In the genomic region with DNA sequence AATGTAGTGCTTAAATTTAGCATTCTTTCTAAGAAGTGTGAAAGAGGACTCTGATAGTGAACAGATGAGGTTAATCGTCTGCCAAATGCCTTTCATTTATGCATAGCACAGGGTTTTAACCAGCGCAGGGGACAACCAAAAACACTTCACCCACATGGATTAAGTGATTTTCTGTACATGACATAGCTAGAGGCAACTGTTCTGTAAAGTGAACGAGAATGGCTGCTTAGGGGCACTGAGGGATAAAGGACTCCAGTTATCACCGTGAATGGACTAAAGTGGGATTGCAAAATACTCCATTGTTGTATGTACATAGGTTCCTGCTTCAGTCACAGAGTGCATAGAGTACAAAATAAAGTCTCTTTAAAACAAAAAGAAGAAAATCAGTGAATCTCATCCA, we compare ENCODE assay signal across 21 cellular contexts.
"Had no signal": no experiment of that assay in that cellular context is flagged by ENCODE, and none has a peak within 500 bp of the region (broad histone marks: within the 10 kb centered on the region; RNA-seq: fewer than 3 reads in every experiment).

No MANE protein-coding gene starts in this region.

- H3K27ac ChIP-seq: colonic mucosa, sigmoid colon, tibial artery, VCaP had no signal

- DNase-seq: activated CD4-positive, alpha-beta T cell treated with anti-CD3 and anti-CD28 coated beads, Interleukin-2, amount 50 U/mL, for 1 hour; activated CD4-positive, CD25-positive, alpha-beta regulatory T cell treated with anti-CD3 and anti-CD28 coated beads, Interleukin-2, amount 50 U/mL, for 72 hours; activated CD8-positive, alpha-beta memory T cell treated with anti-CD3 and anti-CD28 coated beads for 24 hours; activated CD8-positive, alpha-beta memory T cell treated with anti-CD3 and anti-CD28 coated beads, Interleukin-2, amount 50 U/mL, for 48 hours; activated effector memory CD4-positive, alpha-beta T cell treated with Interleukin-2 at 50 U/mL for 16 hours; activated naive CD4-positive, alpha-beta T cell treated with anti-CD3 and anti-CD28 coated beads, Interleukin-2, amount 10 ng/mL, durations not matched to agents 7 days and 5 days; activated naive CD8-positive, alpha-beta T cell treated with anti-CD3 and anti-CD28 coated beads, Interleukin-2, amount 50 U/mL, for 24 hours; activated T-cell treated with anti-CD3 and anti-CD28 coated beads, Interleukin-2, amount 50 U/mL, for 48 hours; anterior cingulate cortex; colonic mucosa; kidney; mammary epithelial cell; occipital lobe; posterior cingulate gyrus; sigmoid colon; stimulated activated CD4-positive, alpha-beta T cell treated with anti-CD3 and anti-CD28 coated beads, Interleukin-1b, Interleukin-23, amount 100 ng/mL, for 48 hours; stimulated activated naive CD4-positive, alpha-beta T cell treated with Interleukin-2 at 50 U/mL for 16 hours; substantia nigra; tibial artery had no signal

- H3K27me3 ChIP-seq: colonic mucosa, sigmoid colon, tibial artery had no signal

- H3K4me1 ChIP-seq: colonic mucosa, tibial artery had no signal

- ATAC-seq: activated naive CD8-positive, alpha-beta T cell treated with anti-CD3 and anti-CD28 coated beads, Interleukin-2, amount 50 U/mL, for 24 hours; left lobe of liver had no signal

- H3K4me3 ChIP-seq: colonic mucosa, sigmoid colon, tibial artery had no signal

- H3K36me3 ChIP-seq: colonic mucosa, sigmoid colon, tibial artery had no signal

- H3K9me3 ChIP-seq: colonic mucosa, sigmoid colon, tibial artery had no signal
